Comparison of ENCODE assay signal across 8 cellular contexts in the genomic region with DNA sequence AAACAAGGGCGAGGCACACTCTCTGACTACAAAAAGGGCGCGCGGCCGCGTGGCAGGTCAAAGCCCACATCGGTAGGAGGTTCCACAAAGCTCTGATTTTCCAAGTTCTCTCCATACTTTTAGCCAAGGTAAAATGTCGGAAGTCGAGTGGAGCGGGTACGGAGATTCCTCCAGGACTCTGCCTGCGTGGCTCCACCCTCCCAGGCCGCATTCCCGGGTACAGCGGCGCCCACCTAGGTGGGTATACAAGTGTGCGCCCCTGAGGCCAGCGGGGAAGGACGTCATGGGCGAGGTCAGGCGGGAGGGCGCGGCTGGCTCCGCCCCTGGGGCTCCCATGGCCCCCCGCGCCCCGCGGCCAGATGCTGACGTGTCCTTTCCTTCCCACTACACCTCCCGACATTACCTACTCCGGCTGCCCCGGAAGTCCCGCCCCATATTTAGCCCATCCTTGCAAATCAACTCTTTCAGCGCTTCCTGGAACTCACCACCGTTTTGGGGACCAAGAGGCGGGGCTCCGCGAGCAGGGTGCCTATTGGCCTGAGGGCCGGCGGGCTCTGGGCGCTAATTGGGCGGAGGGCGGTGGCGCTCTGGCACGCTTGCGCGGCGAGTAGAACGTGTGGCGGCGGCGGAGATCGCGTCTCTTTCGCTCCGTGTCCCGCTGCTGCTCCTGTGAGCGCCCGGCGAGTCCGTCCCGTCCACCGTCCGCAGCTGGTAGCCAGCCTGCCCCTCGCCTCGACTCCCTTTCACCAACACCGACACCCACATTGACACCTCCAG. TPM values are rescaled to one million over a fixed set of nuclear protein-coding genes. Genes with fewer than 3 reads are reported as not detected.
A peak's percentile ranks its signal among the peaks of the same experiment; 100 is the strongest.
DNase-seq lines count a peak whose midpoint lies in the region; ATAC-seq, FAIRE-seq and TF ChIP-seq lines count a peak whose summit lies in the region.

A gene (plus strand): TSS at position 639 of the 777 bp plus-strand sequence. CDS start 180 bp downstream, outside the sequence.

- H3K9me3 ChIP-seq in pancreas: no peaks in the 10 kb centered on the region
- no peaks in the 10 kb centered on the region for H3K9me3 ChIP-seq in tibial artery

- peak within 1 kb of the TSS; percentile 87 for H3K4me3 ChIP-seq in GM12865 (ENCODE audit: low read depth, low read length)
- peak within 1 kb of the TSS; percentile 52 to 97 (median 73) for H3K4me3 ChIP-seq in pancreas
- peak within 1 kb of the TSS; percentile 91 to 96 for H3K4me3 ChIP-seq in tibial artery

- no peak for TF ChIP-seq CTCF in GM12865 (IDR thresholded peaks at IDR 0.05; ENCODE audit: insufficient read depth, low read depth, low read length, missing control alignments)
- TF ChIP-seq CTCF in pancreas (IDR thresholded peaks at IDR 0.05): no peak
- no peak for TF ChIP-seq CTCF in tibial artery (IDR thresholded peaks at IDR 0.05)

- intact Hi-C loops in Right ventricle myocardium inferior (cut with DNase I): loop anchor here (2.0 kb wide), 1 partner anchor 63 kb away; a partner anchor contains a TSS
- intact Hi-C loops in pancreas (cut with DNase I): no loop called here
- intact Hi-C loops in tibial artery (cut with DNase I; ENCODE audit: low total_unique reads): loop anchor here (1.0 to 10.0 kb wide), 2 partner anchors 63 to 257 kb away; a partner anchor contains a TSS

- H3K4me1 ChIP-seq in pancreas: peaks cover 0 to 35% (median 7%) of the 10 kb centered on the region in 3 donors
- peaks cover 7 to 37% (median 24%) of the 10 kb centered on the region in 4 donors for H3K4me1 ChIP-seq in tibial artery

- H3K4me3 Mint-ChIP-seq in activated naive CD8-positive, alpha-beta T cell treated with anti-CD3 and anti-CD28 coated beads, Interleukin-2, amount 50 U/mL, for 24 hours: no peak within 1 kb of the TSS

- no peaks in the 10 kb centered on the region for H3K27me3 Mint-ChIP-seq in activated naive CD8-positive, alpha-beta T cell treated with anti-CD3 and anti-CD28 coated beads, Interleukin-2, amount 50 U/mL, for 24 hours

- H3K4me1 Mint-ChIP-seq in activated naive CD8-positive, alpha-beta T cell treated with anti-CD3 and anti-CD28 coated beads, Interleukin-2, amount 50 U/mL, for 24 hours: peaks cover 41% of the 10 kb centered on the region

- H3K27me3 ChIP-seq in pancreas (no peaks in the 10 kb centered on the region), tibial artery (no peaks in the 10 kb centered on the region)

- H3K36me3 ChIP-seq in pancreas (no peaks in the 10 kb centered on the region), tibial artery (no peaks in the 10 kb centered on the region)

- 1% methylated on average over 60 to 67 of the region's 67 CpGs for WGBS in pancreas, 2 donors

- peak within 1 kb of the TSS; percentile 99 for H3K27ac Mint-ChIP-seq in activated naive CD8-positive, alpha-beta T cell treated with anti-CD3 and anti-CD28 coated beads, Interleukin-2, amount 50 U/mL, for 24 hours

- ATAC-seq in HG02763 (IDR thresholded peaks at IDR 0.05; ENCODE audit: unreplicated experiment) (peak; percentile 93), Right ventricle myocardium inferior (peak; percentile 98), pancreas (peak; percentile 92 to 96 (median 93))
- ATAC-seq in activated naive CD8-positive, alpha-beta T cell treated with anti-CD3 and anti-CD28 coated beads, Interleukin-2, amount 50 U/mL, for 24 hours: peak; percentile 95

- peak; percentile 63 for FAIRE-seq in pancreas (lab: Jason Lieb, UNC)

- H3K27ac ChIP-seq in pancreas (peak within 1 kb of the TSS; percentile 97 to 99 (median 98)), tibial artery (peak within 1 kb of the TSS; percentile 85 to 98)

- H3K36me3 Mint-ChIP-seq in activated naive CD8-positive, alpha-beta T cell treated with anti-CD3 and anti-CD28 coated beads, Interleukin-2, amount 50 U/mL, for 24 hours (ENCODE audit: low read depth): peaks cover 33% of the 10 kb centered on the region

- no peaks in the 10 kb centered on the region for H3K9me3 Mint-ChIP-seq in activated naive CD8-positive, alpha-beta T cell treated with anti-CD3 and anti-CD28 coated beads, Interleukin-2, amount 50 U/mL, for 24 hours

- peak; percentile 99 for DNase-seq in GM12865 (ENCODE audit: low read depth)
- peak; percentile 99 for DNase-seq in NCI-H1417 treated with DMSO at 0.1 percent for 48 hours (lab: John Stamatoyannopoulos, UW)
- peak; percentile 100 for DNase-seq in SW480 (ENCODE audit: low spot score)
- peak; percentile 98 for DNase-seq in activated naive CD8-positive, alpha-beta T cell treated with anti-CD3 and anti-CD28 coated beads, Interleukin-2, amount 50 U/mL, for 24 hours
- peak; percentile 99 for DNase-seq in Right ventricle myocardium inferior (ENCODE audit: missing footprints)
- peak; percentile 98 to 100 (median 100) for DNase-seq in pancreas
- peak; percentile 99 to 100 for DNase-seq in tibial artery

RNA-seq across cellular contexts. Expression of the gene that starts here (rescaled TPM):
- 85.0 TPM for total RNA-seq in Right ventricle myocardium inferior
- 100 to 1,000 TPM; 206 to 308 (median 258) TPM for total RNA-seq in pancreas
- polyA plus RNA-seq in pancreas: 100 to 1,000 TPM in 1 of 2 donors, 10 to 100 TPM in 1; 84.1 to 132 TPM

Comparison
In these comparisons a context has a peak if more than half of its experiments do, and no peak if none do; other contexts are left out.
1. Peak in every context shown above with its lines: DNase-seq, ATAC-seq, H3K4me3 ChIP-seq and H3K27ac ChIP-seq.
2. intact Hi-C loops: an anchor here in Right ventricle myocardium inferior (2.0 kb wide) and tibial artery (1.0 to 10.0 kb wide); none called in pancreas.